ENCODE assay signal across 7 cellular contexts in the genomic region with DNA sequence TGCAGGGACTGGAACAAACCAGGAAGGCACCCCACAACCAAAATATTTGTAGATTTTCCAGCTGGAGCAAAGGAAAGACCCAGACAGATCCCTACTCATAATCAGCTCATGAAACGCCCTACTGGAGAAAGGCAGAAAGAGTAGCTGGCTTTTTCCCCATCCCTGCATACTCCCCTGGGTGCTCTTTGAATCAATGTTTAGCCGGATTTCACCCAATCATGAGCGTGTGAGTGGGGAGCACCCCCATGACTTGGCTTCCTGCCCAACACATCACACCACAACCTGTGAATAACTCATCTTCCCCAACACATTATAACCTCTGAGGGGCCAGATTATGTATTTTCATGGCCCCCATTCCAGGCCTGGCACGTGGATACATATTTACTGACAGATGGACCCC. TPM values are rescaled to one million over a fixed set of nuclear protein-coding genes. Genes with fewer than 3 reads are reported as not detected.
DNase-seq lines count a peak whose midpoint lies in the region; ATAC-seq and TF ChIP-seq lines count a peak whose summit lies in the region.

No MANE protein-coding gene starts in this region.

- H3K36me3 Mint-ChIP-seq in activated CD4-positive, alpha-beta T cell treated with anti-CD3 and anti-CD28 coated beads, Interleukin-2, amount 10 ng/mL, durations not matched to agents 24 days and 14 days (ENCODE audit: low read depth), result peaks cover 7% of the 10 kb centered on the region
- peaks cover 8% of the 10 kb centered on the region for H3K36me3 Mint-ChIP-seq in stimulated activated effector memory CD8-positive, alpha-beta T cell treated with anti-CD3 and anti-CD28 coated beads, Interleukin-12 subunit alpha, Interleukin-12 subunit beta, amount 100 ng/mL, for 72 hours

- peak overlapping the region; percentile 82 for H3K4me3 Mint-ChIP-seq in activated CD4-positive, alpha-beta T cell treated with anti-CD3 and anti-CD28 coated beads, Interleukin-2, amount 10 ng/mL, durations not matched to agents 24 days and 14 days
- peak overlapping the region; percentile 91 for H3K4me3 Mint-ChIP-seq in stimulated activated effector memory CD8-positive, alpha-beta T cell treated with anti-CD3 and anti-CD28 coated beads, Interleukin-12 subunit alpha, Interleukin-12 subunit beta, amount 100 ng/mL, for 72 hours

- H3K4me1 Mint-ChIP-seq in activated CD4-positive, alpha-beta T cell treated with anti-CD3 and anti-CD28 coated beads, Interleukin-2, amount 10 ng/mL, durations not matched to agents 24 days and 14 days, result peaks cover 50% of the 10 kb centered on the region
- H3K4me1 Mint-ChIP-seq in stimulated activated effector memory CD8-positive, alpha-beta T cell treated with anti-CD3 and anti-CD28 coated beads, Interleukin-12 subunit alpha, Interleukin-12 subunit beta, amount 100 ng/mL, for 72 hours, result peaks cover 62% of the 10 kb centered on the region

- intact Hi-C loops in activated CD4-positive, alpha-beta T cell treated with anti-CD3 and anti-CD28 coated beads, Interleukin-2, amount 10 ng/mL, durations not matched to agents 24 days and 14 days (cut with micrococcal nuclease), result no loop called here

- peaks cover 2% of the 10 kb centered on the region for H3K9me3 Mint-ChIP-seq in activated CD4-positive, alpha-beta T cell treated with anti-CD3 and anti-CD28 coated beads, Interleukin-2, amount 10 ng/mL, durations not matched to agents 24 days and 14 days
- no peaks in the 10 kb centered on the region for H3K9me3 Mint-ChIP-seq in stimulated activated effector memory CD8-positive, alpha-beta T cell treated with anti-CD3 and anti-CD28 coated beads, Interleukin-12 subunit alpha, Interleukin-12 subunit beta, amount 100 ng/mL, for 72 hours

- H3K27me3 ChIP-seq in HL-60 (ENCODE audit: insufficient read depth, poor library complexity, severe bottlenecking), result no peaks in the 10 kb centered on the region

- H3K27ac Mint-ChIP-seq in activated CD4-positive, alpha-beta T cell treated with anti-CD3 and anti-CD28 coated beads, Interleukin-2, amount 10 ng/mL, durations not matched to agents 24 days and 14 days, result peak overlapping the region; percentile 14
- H3K27ac Mint-ChIP-seq in stimulated activated effector memory CD8-positive, alpha-beta T cell treated with anti-CD3 and anti-CD28 coated beads, Interleukin-12 subunit alpha, Interleukin-12 subunit beta, amount 100 ng/mL, for 72 hours, result peak overlapping the region; percentile 90

- peak overlapping the region; percentile 96 for H3K27ac ChIP-seq in HL-60 (replicated peaks)

- TF ChIP-seq CTCF in HL-60 (IDR thresholded peaks at IDR 0.05; ENCODE audit: insufficient read depth, low read length), result no peak

- no peak for DNase-seq in HL-60 (ENCODE audit: low read depth in 1 of 2, low spot score in 1 of 2)
- peak; percentile 79 for DNase-seq in activated CD4-positive, alpha-beta T cell treated with anti-CD3 and anti-CD28 coated beads, Interleukin-2, amount 10 ng/mL, durations not matched to agents 24 days and 14 days
- peak; percentile 27 for DNase-seq in effector CD8-positive, alpha-beta T cell (lab: John Stamatoyannopoulos, UW)
- DNase-seq in stimulated activated effector memory CD8-positive, alpha-beta T cell treated with anti-CD3 and anti-CD28 coated beads, Interleukin-12 subunit alpha, Interleukin-12 subunit beta, amount 100 ng/mL, for 72 hours (ENCODE audit: low spot score in 2 of 2), result peak; percentile 36 to 70
- no peak for DNase-seq in SW 1271 (lab: John Stamatoyannopoulos, UW)
- no peak for DNase-seq in kidney glomerular epithelial cell (lab: John Stamatoyannopoulos, UW)

- no peak overlapping the region for H3K4me3 ChIP-seq in HL-60 (replicated peaks; ENCODE audit: insufficient read depth, low read length)

- ATAC-seq in stimulated activated effector memory CD8-positive, alpha-beta T cell treated with anti-CD3 and anti-CD28 coated beads, Interleukin-12 subunit alpha, Interleukin-12 subunit beta, amount 100 ng/mL, for 72 hours, result peak; percentile 69
- ATAC-seq in HG02642 (IDR thresholded peaks at IDR 0.05; ENCODE audit: poor library complexity, unreplicated experiment), result no peak

- peaks cover 55% of the 10 kb centered on the region for H3K27me3 Mint-ChIP-seq in activated CD4-positive, alpha-beta T cell treated with anti-CD3 and anti-CD28 coated beads, Interleukin-2, amount 10 ng/mL, durations not matched to agents 24 days and 14 days

RNA-seq across cellular contexts. Expression of a gene that starts 35.1 kb away (rescaled TPM):
- total RNA-seq in activated CD4-positive, alpha-beta T cell treated with anti-CD3 and anti-CD28 coated beads, Interleukin-2, amount 10 ng/mL, durations not matched to agents 24 days and 14 days, result 0.86 and 0.97 TPM in 2 replicates

Comparison
In these comparisons a context has a peak if more than half of its experiments do, and no peak if none do; other contexts are left out.
1. DNase-seq: peak in activated CD4-positive, alpha-beta T cell treated with anti-CD3 and anti-CD28 coated beads, Interleukin-2, amount 10 ng/mL, durations not matched to agents 24 days and 14 days (single experiment), effector CD8-positive, alpha-beta T cell (single experiment) and stimulated activated effector memory CD8-positive, alpha-beta T cell treated with anti-CD3 and anti-CD28 coated beads, Interleukin-12 subunit alpha, Interleukin-12 subunit beta, amount 100 ng/mL, for 72 hours (2 of 2); none in HL-60 (0 of 2), SW 1271 (0 of 2) and kidney glomerular epithelial cell (single experiment).